ENCODE assay signal across 8 cellular contexts in the genomic region with DNA sequence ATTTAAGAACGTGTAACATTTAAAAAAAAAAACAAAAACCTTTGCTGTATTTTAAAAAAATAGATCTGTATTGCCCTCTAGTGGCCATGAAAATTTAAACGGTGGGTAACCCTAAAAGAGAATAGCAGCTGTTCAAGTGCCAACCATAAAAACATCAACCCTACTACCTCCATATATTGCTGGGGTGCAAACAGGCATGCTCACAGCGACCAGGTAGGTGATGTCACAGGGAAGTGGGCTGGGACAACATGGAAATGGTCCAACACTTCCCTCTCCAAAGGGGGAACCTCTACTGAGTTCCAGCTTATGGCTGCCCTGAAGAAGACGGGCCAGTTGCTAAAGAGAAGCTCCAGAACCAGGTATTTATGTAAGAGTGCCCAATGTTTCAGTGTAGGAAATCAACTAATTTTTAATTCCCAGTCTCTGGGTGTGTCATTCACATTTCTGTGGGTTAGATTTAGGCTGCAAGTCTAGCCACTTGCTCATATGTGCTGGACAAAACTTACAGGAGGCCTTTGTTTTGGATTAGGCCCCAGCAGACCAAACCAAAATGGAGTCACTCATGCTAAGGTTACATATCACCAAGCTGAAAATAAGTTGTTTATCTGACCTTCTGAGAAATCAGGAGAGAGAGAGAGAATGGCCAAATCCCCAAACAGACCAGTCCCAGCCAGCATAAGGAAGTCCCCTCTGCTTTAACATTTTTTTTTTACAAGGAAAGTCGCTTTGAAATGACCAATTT. TPM values are rescaled to one million over a fixed set of nuclear protein-coding genes. Genes with fewer than 3 reads are reported as not detected.
DNase-seq lines count a peak whose midpoint lies in the region; ATAC-seq and TF ChIP-seq lines count a peak whose summit lies in the region.

No MANE protein-coding gene starts in this region.

- no peak overlapping the region for H4K91ac ChIP-seq in H9 (ENCODE audit: insufficient read length, low read depth, low read length)

- H4K5ac ChIP-seq in H9 (ENCODE audit: insufficient read length, low read depth, low read length) = no peak overlapping the region

- H3K23me2 ChIP-seq in H9 (ENCODE audit: insufficient read length, low read depth, low read length, poor library complexity, severe bottlenecking) = no peaks in the 10 kb centered on the region

- no peak overlapping the region for H3K4me3 Mint-ChIP-seq in CD4-positive, CD25-positive, alpha-beta regulatory T cell
- no peak overlapping the region for H3K4me3 Mint-ChIP-seq in H9

- peak in 2 of 3 donors; percentile 2 to 31 for DNase-seq in CD4-positive, CD25-positive, alpha-beta regulatory T cell
- no peak for DNase-seq in H9
- DNase-seq in esophagus muscularis mucosa (ENCODE audit: extremely low spot score) = peak; percentile 60
- DNase-seq in psoas muscle = no peak
- DNase-seq in activated CD8-positive, alpha-beta memory T cell treated with anti-CD3 and anti-CD28 coated beads, Interleukin-2, amount 50 U/mL, for 4 hours = no peak

- no peak overlapping the region for H3T11ph ChIP-seq in H9 (ENCODE audit: low read length)

- H3K9me3 Mint-ChIP-seq in CD4-positive, CD25-positive, alpha-beta regulatory T cell = peaks cover 0 to 8% (median 2%) of the 10 kb centered on the region in 7 donors
- peaks cover 8 to 11% of the 10 kb centered on the region in 2 experiments for H3K9me3 Mint-ChIP-seq in H9

- H3K27ac Mint-ChIP-seq in CD4-positive, CD25-positive, alpha-beta regulatory T cell = no peak overlapping the region
- H3K27ac Mint-ChIP-seq in H9 = peak overlapping the region in 1 of 3 experiments; percentile 71; a peak in 1 of 7 replicates

- H2AFZ ChIP-seq in H9 (ENCODE audit: low read length) (peak overlapping the region; percentile 91), OCI-LY3 (ENCODE audit: low read depth, low read length) (no peak overlapping the region)

- no peak overlapping the region for H3K9ac ChIP-seq in H9 (ENCODE audit: extremely low read depth, insufficient read length, low read length)
- no peak overlapping the region for H3K9ac ChIP-seq in OCI-LY3 (ENCODE audit: low read length)

- ATAC-seq in CD4-positive, CD25-positive, alpha-beta regulatory T cell (ENCODE audit: low read depth in 2 of 2) = no peak
- peak in 2 of 4 donors; percentile 34 to 52 for ATAC-seq in psoas muscle
- ATAC-seq in GM19351 (IDR thresholded peaks at IDR 0.05; ENCODE audit: unreplicated experiment) = no peak
- no peak for ATAC-seq in GM18858 (IDR thresholded peaks at IDR 0.05; ENCODE audit: unreplicated experiment)

- H2BK5ac ChIP-seq in H9 (ENCODE audit: insufficient read length, low read length) = no peak overlapping the region

- no peak overlapping the region for H3K23ac ChIP-seq in H9 (ENCODE audit: insufficient read length, low read depth, low read length)

- intact Hi-C loops in esophagus muscularis mucosa (cut with DNase I) (no loop called here), psoas muscle (cut with DNase I) (loop anchor here in 1 of 2 donors (10.0 kb wide), 1 partner anchor 215 kb away; no protein-coding TSS in a partner anchor)

- no peak overlapping the region for H3K56ac ChIP-seq in H9 (ENCODE audit: insufficient read length, low read depth, low read length)

- H3K27me3 ChIP-seq in CD4-positive, CD25-positive, alpha-beta regulatory T cell (ENCODE audit: control insufficient read depth, insufficient read depth, low read length) = peaks cover 4% of the 10 kb centered on the region
- no peaks in the 10 kb centered on the region for H3K27me3 ChIP-seq in H9 (ENCODE audit: insufficient read depth, low read length)
- H3K27me3 ChIP-seq in OCI-LY3 (ENCODE audit: low read depth, low read length) = peaks cover 13% of the 10 kb centered on the region; the same call in 1 of the 2 replicates
- H3K27me3 ChIP-seq in esophagus muscularis mucosa = no peaks in the 10 kb centered on the region
- no peaks in the 10 kb centered on the region for H3K27me3 ChIP-seq in psoas muscle (ENCODE audit: insufficient read depth in 3 of 3, low read length in 2 of 3)

- H3K4me2 ChIP-seq in H9 (ENCODE audit: insufficient read depth, insufficient read length, low read length) (no peak overlapping the region), OCI-LY3 (ENCODE audit: low read length) (no peak overlapping the region)

- TF ChIP-seq EP300 in esophagus muscularis mucosa (IDR thresholded peaks at IDR 0.05) = no peak

- H3K9me3 ChIP-seq in CD4-positive, CD25-positive, alpha-beta regulatory T cell (ENCODE audit: control insufficient read depth in 2 of 2, low read length in 2 of 2) = no peaks in the 10 kb centered on the region
- peaks cover 7% of the 10 kb centered on the region for H3K9me3 ChIP-seq in H9 (ENCODE audit: control insufficient read depth, low read depth, low read length)
- no peaks in the 10 kb centered on the region for H3K9me3 ChIP-seq in OCI-LY3 (ENCODE audit: insufficient read depth, low read length)
- H3K9me3 ChIP-seq in esophagus muscularis mucosa = no peaks in the 10 kb centered on the region
- no peaks in the 10 kb centered on the region for H3K9me3 ChIP-seq in psoas muscle

- H3K14ac ChIP-seq in H9 (ENCODE audit: insufficient read depth, low read length) = no peak overlapping the region

- no peak overlapping the region for H3K18ac ChIP-seq in H9 (ENCODE audit: insufficient read length, low read depth, low read length)

- WGBS in H9 (ENCODE audit: extremely low coverage, insufficient read length, low lambda C conversion rate) = no CpG with 5 or more reads among the region's 5 CpGs
- WGBS in esophagus muscularis mucosa = 30% methylated on average over 5 of the region's 5 CpGs
- 30 to 31% (median 30%) methylated on average over 5 of the region's 5 CpGs for WGBS in psoas muscle, 3 donors

- H3K79me2 ChIP-seq in H9 (ENCODE audit: insufficient read depth, low read length) (no peaks in the 10 kb centered on the region), OCI-LY3 (ENCODE audit: low read length) (no peaks in the 10 kb centered on the region)

- H3K27me3 Mint-ChIP-seq in CD4-positive, CD25-positive, alpha-beta regulatory T cell = peaks cover 16% of the 10 kb centered on the region
- 0 out of 2 replicates have a peak, but pooled peaks cover 1% of the 10 kb centered on the region for H3K27me3 Mint-ChIP-seq in H9 (ENCODE audit: low read depth)

- no peak overlapping the region for H2AK5ac ChIP-seq in H9 (ENCODE audit: insufficient read length, low read length)

- no peaks in the 10 kb centered on the region for H3K4me1 ChIP-seq in CD4-positive, CD25-positive, alpha-beta regulatory T cell (ENCODE audit: control insufficient read depth, insufficient read depth, low read length, poor library complexity, severe bottlenecking)
- H3K4me1 ChIP-seq in H9 (ENCODE audit: insufficient read depth, low read length) (no peaks in the 10 kb centered on the region), OCI-LY3 (ENCODE audit: low read length) (no peaks in the 10 kb centered on the region), esophagus muscularis mucosa (no peaks in the 10 kb centered on the region), psoas muscle (no peaks in the 10 kb centered on the region)

- no peak overlapping the region for H2BK15ac ChIP-seq in H9 (ENCODE audit: low read depth, low read length)

- TF ChIP-seq CTCF in H9 (conservative IDR thresholded peaks at IDR 0.05) = peak; percentile 78
- peak; percentile 75 for TF ChIP-seq CTCF in OCI-LY3 (IDR thresholded peaks at IDR 0.05; ENCODE audit: low read depth, low read length)
- TF ChIP-seq CTCF in esophagus muscularis mucosa (IDR thresholded peaks at IDR 0.05) = peak in 2 of 3 experiments; percentile 50 to 55
- peak; percentile 51 for TF ChIP-seq CTCF in psoas muscle (IDR thresholded peaks at IDR 0.05)

- H2BK20ac ChIP-seq in H9 (ENCODE audit: low read depth, low read length, poor library complexity, severe bottlenecking) = no peak overlapping the region

- H3K27ac ChIP-seq in CD4-positive, CD25-positive, alpha-beta regulatory T cell (ENCODE audit: insufficient read depth, low read length, poor library complexity, severe bottlenecking) = no peak overlapping the region
- no peak overlapping the region for H3K27ac ChIP-seq in H9 (ENCODE audit: insufficient read length, low read depth, low read length)
- no peak overlapping the region for H3K27ac ChIP-seq in OCI-LY3 (ENCODE audit: low read length)
- no peak overlapping the region for H3K27ac ChIP-seq in esophagus muscularis mucosa (replicated peaks in 1 of 4)
- H3K27ac ChIP-seq in psoas muscle = no peak overlapping the region

- no peak overlapping the region for H3K4ac ChIP-seq in H9 (ENCODE audit: low read depth, low read length)

- no peaks in the 10 kb centered on the region for H3K4me1 Mint-ChIP-seq in CD4-positive, CD25-positive, alpha-beta regulatory T cell
- no peaks in the 10 kb centered on the region for H3K4me1 Mint-ChIP-seq in H9

- TF ChIP-seq POLR2A in esophagus muscularis mucosa (IDR thresholded peaks at IDR 0.05; ENCODE audit: low read depth) = no peak

- H3K79me1 ChIP-seq in H9 (ENCODE audit: insufficient read depth, low read depth, low read length, poor library complexity, severe bottlenecking) = no peaks in the 10 kb centered on the region

- H4K20me1 ChIP-seq in H9 (ENCODE audit: control insufficient read depth, insufficient read depth, insufficient read length) (no peaks in the 10 kb centered on the region), OCI-LY3 (ENCODE audit: insufficient read depth, low read length) (no peaks in the 10 kb centered on the region)

- no peaks in the 10 kb centered on the region for H3K36me3 Mint-ChIP-seq in CD4-positive, CD25-positive, alpha-beta regulatory T cell
- H3K36me3 Mint-ChIP-seq in H9 (ENCODE audit: insufficient read depth in 1 of 3, low read depth in 3 of 3) = peaks cover 6 to 9% (median 7%) of the 10 kb centered on the region in 3 experiments; a peak in 6 of 7 replicates

- H3K36me3 ChIP-seq in CD4-positive, CD25-positive, alpha-beta regulatory T cell (ENCODE audit: control insufficient read depth, insufficient read depth, low read length) = no peaks in the 10 kb centered on the region
- H3K36me3 ChIP-seq in OCI-LY3 (replicated peaks; ENCODE audit: low read depth, low read length) (no peaks in the 10 kb centered on the region), esophagus muscularis mucosa (no peaks in the 10 kb centered on the region), psoas muscle (ENCODE audit: insufficient read depth in 1 of 2, low read depth in 1 of 2) (no peaks in the 10 kb centered on the region)

- no peak overlapping the region for H2BK120ac ChIP-seq in H9 (ENCODE audit: low read depth, low read length, poor library complexity, severe bottlenecking)

- H2BK12ac ChIP-seq in H9 (ENCODE audit: insufficient read length, low read depth, low read length) = no peak overlapping the region

- H3K4me3 ChIP-seq in CD4-positive, CD25-positive, alpha-beta regulatory T cell (ENCODE audit: low read depth, low read length) = no peak overlapping the region
- no peak overlapping the region for H3K4me3 ChIP-seq in OCI-LY3 (ENCODE audit: low read length)
- no peak overlapping the region for H3K4me3 ChIP-seq in esophagus muscularis mucosa
- H3K4me3 ChIP-seq in psoas muscle = no peak overlapping the region

- H4K8ac ChIP-seq in H9 (replicated peaks; ENCODE audit: insufficient read length, low read depth, low read length) = no peak overlapping the region

RNA-seq across cellular contexts. Expression of a gene that starts 54.5 kb away (rescaled TPM):
- total RNA-seq in CD4-positive, CD25-positive, alpha-beta regulatory T cell = 2.2 TPM
- polyA plus RNA-seq in CD4-positive, CD25-positive, alpha-beta regulatory T cell = 1 to 10 TPM in 1 of 4 donors, under 1 TPM in 3; 0.10 to 2.0 (median 0.55) TPM
- total RNA-seq in H9 (2021) (20.2 and 20.6 TPM in 2 replicates), esophagus muscularis mucosa (not detected), psoas muscle (under 1 TPM in 1 of 4 donors, not detected in 3; 0.11 TPM)
- under 1 TPM in 2 of 3 donors, not detected in 1; 0.10 to 0.19 TPM for polyA plus RNA-seq in psoas muscle

Comparison
In these comparisons a context has a peak if more than half of its experiments do, and no peak if none do; other contexts are left out.
1. DNase-seq: peak in CD4-positive, CD25-positive, alpha-beta regulatory T cell (2 of 3) and esophagus muscularis mucosa (single experiment); none in H9 (single experiment), psoas muscle (0 of 2) and activated CD8-positive, alpha-beta memory T cell treated with anti-CD3 and anti-CD28 coated beads, Interleukin-2, amount 50 U/mL, for 4 hours (single experiment).
2. Peak in every context shown above with its lines, with median percentiles within 50 percentile points of each other: CTCF ChIP-seq.